ENCODE assay signal across 13 cellular contexts in the genomic region with DNA sequence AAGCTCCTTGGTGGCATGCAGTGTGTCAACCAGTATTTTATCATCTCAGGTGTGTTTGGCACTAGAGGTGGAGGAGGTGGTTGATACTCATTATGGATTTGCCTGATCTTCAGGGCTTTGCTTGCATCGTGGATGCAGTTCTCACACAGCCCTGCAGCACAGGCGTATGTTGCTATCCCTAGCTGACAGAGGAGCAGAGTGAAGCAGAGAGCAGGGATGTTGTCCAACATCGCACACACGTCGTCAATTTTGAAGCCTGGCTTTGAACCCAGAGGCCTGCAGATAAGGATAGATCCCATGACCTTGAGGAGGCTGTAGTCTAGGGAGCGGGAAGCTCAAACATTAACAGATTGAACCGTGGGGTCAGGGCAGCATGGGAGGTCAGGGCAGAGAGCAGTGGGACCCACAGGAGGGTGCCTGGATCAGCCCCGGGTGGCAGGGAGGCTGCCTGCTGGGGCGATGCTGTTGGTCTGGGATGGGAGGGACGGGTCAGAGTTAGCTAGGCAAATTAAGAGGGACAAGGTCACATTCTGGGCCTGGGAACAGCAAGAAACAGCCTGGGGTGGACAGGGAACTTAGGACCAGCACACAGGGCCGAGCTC. TPM values are rescaled to one million over a fixed set of nuclear protein-coding genes. Genes with fewer than 3 reads are reported as not detected.
DNase-seq lines count a peak whose midpoint lies in the region; ATAC-seq and TF ChIP-seq lines count a peak whose summit lies in the region.
"Had no signal": no experiment of that assay in that cellular context is flagged by ENCODE, and none has a peak within 500 bp of the region (broad histone marks: within the 10 kb centered on the region; RNA-seq: fewer than 3 reads in every experiment).

No MANE protein-coding gene starts in this region.

- no peaks in the 10 kb centered on the region for H3K27me3 Mint-ChIP-seq in natural killer cell treated with Interleukin-12 subunit alpha and Interleukin-12 subunit beta and Interleukin-15 and Interleukin-18, amount 100 ng/mL, for 72 hours
- H3K27me3 Mint-ChIP-seq in natural killer cell (ENCODE audit: low read depth in 2 of 2) = no peaks in the 10 kb centered on the region

- ATAC-seq in natural killer cell treated with Interleukin-12 subunit alpha and Interleukin-12 subunit beta and Interleukin-15 and Interleukin-18, amount 100 ng/mL, for 72 hours = no peak
- no peak for ATAC-seq in natural killer cell
- ATAC-seq: stimulated activated memory B cell treated with anti-CD40 and anti-IgM and Interleukin-4, amounts not matched to agents 10 μg/mL and 1 μg/mL and 100 μg/mL, for 72 hours had no signal

- peak overlapping the region in 1 of 2 donors; percentile 4 for H3K4me3 ChIP-seq in uterus

- H3K36me3 ChIP-seq in uterus = no peaks in the 10 kb centered on the region

- no peak for TF ChIP-seq CTCF in natural killer cell (IDR thresholded peaks at IDR 0.05)
- no peak for TF ChIP-seq CTCF in uterus (IDR thresholded peaks at IDR 0.05)
- no peak for TF ChIP-seq CTCF in GM13976 (IDR thresholded peaks at IDR 0.05; ENCODE audit: borderline replicate concordance, control extremely low read depth, extremely low read depth, insufficient read depth, missing control alignments)

- no peaks in the 10 kb centered on the region for H3K9me3 Mint-ChIP-seq in natural killer cell treated with Interleukin-12 subunit alpha and Interleukin-12 subunit beta and Interleukin-15 and Interleukin-18, amount 100 ng/mL, for 72 hours
- no peaks in the 10 kb centered on the region for H3K9me3 Mint-ChIP-seq in natural killer cell
- H3K9me3 Mint-ChIP-seq: stimulated activated memory B cell treated with anti-CD40 and anti-IgM and Interleukin-4, amounts not matched to agents 10 μg/mL and 1 μg/mL and 100 μg/mL, for 72 hours had no signal

- no peak for DNase-seq in natural killer cell treated with Interleukin-12 subunit alpha and Interleukin-12 subunit beta and Interleukin-15 and Interleukin-18, amount 100 ng/mL, for 72 hours (ENCODE audit: low spot score)
- DNase-seq in natural killer cell (no peak), islet precursor cell (peak; percentile 42), uterus (no peak), GM19238 (ENCODE audit: insufficient read length, low spot score) (no peak), GM13976 (ENCODE audit: low spot score) (no peak)
- DNase-seq: activated CD4-positive, CD25-positive, alpha-beta regulatory T cell treated with anti-CD3 and anti-CD28 coated beads, Interleukin-2, amount 50 U/mL, for 72 hours; central memory CD4-positive, alpha-beta T cell; hippocampal formation; mammary epithelial cell; NCI-H2171; stimulated activated CD4-positive, alpha-beta T cell treated with anti-CD3 and anti-CD28 coated beads, Interleukin-2, amount 100 ng/mL, for 24 hours had no signal

- peaks cover 7% of the 10 kb centered on the region for H3K36me3 Mint-ChIP-seq in natural killer cell treated with Interleukin-12 subunit alpha and Interleukin-12 subunit beta and Interleukin-15 and Interleukin-18, amount 100 ng/mL, for 72 hours
- H3K36me3 Mint-ChIP-seq in natural killer cell = no peaks in the 10 kb centered on the region
- H3K36me3 Mint-ChIP-seq: stimulated activated memory B cell treated with anti-CD40 and anti-IgM and Interleukin-4, amounts not matched to agents 10 μg/mL and 1 μg/mL and 100 μg/mL, for 72 hours had no signal

- intact Hi-C loops in natural killer cell (cut with micrococcal nuclease) = no loop called here
- intact Hi-C loops in uterus (cut with DNase I; ENCODE audit: low total_unique reads) = no loop called here

- H3K4me1 ChIP-seq in uterus = peaks cover 0 to 16% of the 10 kb centered on the region in 2 donors

- no peak for TF ChIP-seq POLR2A in uterus (IDR thresholded peaks at IDR 0.05)

- no peaks in the 10 kb centered on the region for H3K27me3 ChIP-seq in uterus

- H3K4me1 Mint-ChIP-seq in natural killer cell treated with Interleukin-12 subunit alpha and Interleukin-12 subunit beta and Interleukin-15 and Interleukin-18, amount 100 ng/mL, for 72 hours (ENCODE audit: low read depth in 2 of 2) = peaks cover 37 to 49% of the 10 kb centered on the region in 2 donors
- H3K4me1 Mint-ChIP-seq in natural killer cell = peaks cover 41 to 70% of the 10 kb centered on the region in 2 donors

- no peaks in the 10 kb centered on the region for H3K9me3 ChIP-seq in uterus

- peak overlapping the region in 1 of 2 donors; percentile 26 for H3K27ac Mint-ChIP-seq in natural killer cell treated with Interleukin-12 subunit alpha and Interleukin-12 subunit beta and Interleukin-15 and Interleukin-18, amount 100 ng/mL, for 72 hours
- no peak overlapping the region for H3K27ac Mint-ChIP-seq in natural killer cell
- H3K27ac Mint-ChIP-seq: stimulated activated memory B cell treated with anti-CD40 and anti-IgM and Interleukin-4, amounts not matched to agents 10 μg/mL and 1 μg/mL and 100 μg/mL, for 72 hours had no signal

- in situ Hi-C loops in GM13976 (cut with MboI; ENCODE audit: low sequenced_read_pairs, unreplicated experiment) = no loop called here

- H3K4me3 Mint-ChIP-seq in natural killer cell treated with Interleukin-12 subunit alpha and Interleukin-12 subunit beta and Interleukin-15 and Interleukin-18, amount 100 ng/mL, for 72 hours = peak overlapping the region; percentile 27
- H3K4me3 Mint-ChIP-seq in natural killer cell = no peak overlapping the region
- H3K4me3 Mint-ChIP-seq: stimulated activated memory B cell treated with anti-CD40 and anti-IgM and Interleukin-4, amounts not matched to agents 10 μg/mL and 1 μg/mL and 100 μg/mL, for 72 hours had no signal

- H3K27ac ChIP-seq in uterus = peak overlapping the region; percentile 42 to 53

RNA-seq across cellular contexts. Expression of gene RNF144A, which starts 4.2 kb away (rescaled TPM):
- total RNA-seq in natural killer cell treated with Interleukin-12 subunit alpha and Interleukin-12 subunit beta and Interleukin-15 and Interleukin-18, amount 100 ng/mL, for 72 hours = 10 to 100 TPM; 17.2 to 66.1 TPM
- total RNA-seq in natural killer cell (10 to 100 TPM; 17.3 to 36.7 (median 19.0) TPM), uterus (100 to 1,000 TPM in 1 of 4 donors, 10 to 100 TPM in 3; 22.5 to 103 (median 63.0) TPM)

RNA-seq across cellular contexts. Expression of gene RSAD2, which starts 43.8 kb away (rescaled TPM):
- 1 to 10 TPM; 2.2 to 6.8 TPM for total RNA-seq in natural killer cell treated with Interleukin-12 subunit alpha and Interleukin-12 subunit beta and Interleukin-15 and Interleukin-18, amount 100 ng/mL, for 72 hours
- total RNA-seq in natural killer cell (10 to 100 TPM in 1 of 3 donors, 1 to 10 TPM in 2; 7.9 to 12.0 (median 9.4) TPM), uterus (10 to 100 TPM in 2 of 4 donors, under 1 TPM in 2; 0.29 to 14.7 (median 6.3) TPM)

RNA-seq across cellular contexts. Expression of gene CMPK2, which starts 55.7 kb away (rescaled TPM):
- 1 to 10 TPM; 5.7 to 6.4 TPM for total RNA-seq in natural killer cell treated with Interleukin-12 subunit alpha and Interleukin-12 subunit beta and Interleukin-15 and Interleukin-18, amount 100 ng/mL, for 72 hours
- total RNA-seq in natural killer cell = 10 to 100 TPM in 1 of 3 donors, 1 to 10 TPM in 2; 5.8 to 11.4 (median 8.6) TPM
- total RNA-seq in uterus = 1 to 10 TPM; 2.9 to 9.7 (median 8.0) TPM
